1 cellular context compared by ENCODE assay signal in the genomic region with DNA sequence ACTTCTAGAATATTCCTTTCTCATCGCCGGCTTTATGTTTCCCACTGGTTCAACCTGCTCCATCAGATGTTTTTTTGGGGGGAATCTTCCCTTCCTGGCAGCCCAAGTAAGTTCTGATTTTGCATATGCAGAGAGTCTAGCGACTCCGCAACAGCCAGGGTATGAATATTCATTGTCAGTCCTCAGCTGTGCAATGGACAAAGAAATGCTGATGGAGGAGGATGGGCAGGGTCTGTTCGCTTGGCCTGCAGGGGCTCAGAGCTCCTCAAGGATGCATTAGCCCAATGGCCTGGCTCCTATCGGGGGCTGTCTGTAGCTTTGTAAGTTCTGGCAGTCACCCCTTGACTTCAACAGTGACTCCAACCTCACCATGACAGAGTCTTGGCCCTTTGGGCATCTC.
TF ChIP-seq lines count a peak whose summit lies in the region.

No MANE protein-coding gene starts in this region.

TF ChIP-seq in GM23338, 12 proteins besides CTCF, POLR2A, EP300 and RAD21 (continued from another document):
- TF ChIP-seq, protein P1, sequence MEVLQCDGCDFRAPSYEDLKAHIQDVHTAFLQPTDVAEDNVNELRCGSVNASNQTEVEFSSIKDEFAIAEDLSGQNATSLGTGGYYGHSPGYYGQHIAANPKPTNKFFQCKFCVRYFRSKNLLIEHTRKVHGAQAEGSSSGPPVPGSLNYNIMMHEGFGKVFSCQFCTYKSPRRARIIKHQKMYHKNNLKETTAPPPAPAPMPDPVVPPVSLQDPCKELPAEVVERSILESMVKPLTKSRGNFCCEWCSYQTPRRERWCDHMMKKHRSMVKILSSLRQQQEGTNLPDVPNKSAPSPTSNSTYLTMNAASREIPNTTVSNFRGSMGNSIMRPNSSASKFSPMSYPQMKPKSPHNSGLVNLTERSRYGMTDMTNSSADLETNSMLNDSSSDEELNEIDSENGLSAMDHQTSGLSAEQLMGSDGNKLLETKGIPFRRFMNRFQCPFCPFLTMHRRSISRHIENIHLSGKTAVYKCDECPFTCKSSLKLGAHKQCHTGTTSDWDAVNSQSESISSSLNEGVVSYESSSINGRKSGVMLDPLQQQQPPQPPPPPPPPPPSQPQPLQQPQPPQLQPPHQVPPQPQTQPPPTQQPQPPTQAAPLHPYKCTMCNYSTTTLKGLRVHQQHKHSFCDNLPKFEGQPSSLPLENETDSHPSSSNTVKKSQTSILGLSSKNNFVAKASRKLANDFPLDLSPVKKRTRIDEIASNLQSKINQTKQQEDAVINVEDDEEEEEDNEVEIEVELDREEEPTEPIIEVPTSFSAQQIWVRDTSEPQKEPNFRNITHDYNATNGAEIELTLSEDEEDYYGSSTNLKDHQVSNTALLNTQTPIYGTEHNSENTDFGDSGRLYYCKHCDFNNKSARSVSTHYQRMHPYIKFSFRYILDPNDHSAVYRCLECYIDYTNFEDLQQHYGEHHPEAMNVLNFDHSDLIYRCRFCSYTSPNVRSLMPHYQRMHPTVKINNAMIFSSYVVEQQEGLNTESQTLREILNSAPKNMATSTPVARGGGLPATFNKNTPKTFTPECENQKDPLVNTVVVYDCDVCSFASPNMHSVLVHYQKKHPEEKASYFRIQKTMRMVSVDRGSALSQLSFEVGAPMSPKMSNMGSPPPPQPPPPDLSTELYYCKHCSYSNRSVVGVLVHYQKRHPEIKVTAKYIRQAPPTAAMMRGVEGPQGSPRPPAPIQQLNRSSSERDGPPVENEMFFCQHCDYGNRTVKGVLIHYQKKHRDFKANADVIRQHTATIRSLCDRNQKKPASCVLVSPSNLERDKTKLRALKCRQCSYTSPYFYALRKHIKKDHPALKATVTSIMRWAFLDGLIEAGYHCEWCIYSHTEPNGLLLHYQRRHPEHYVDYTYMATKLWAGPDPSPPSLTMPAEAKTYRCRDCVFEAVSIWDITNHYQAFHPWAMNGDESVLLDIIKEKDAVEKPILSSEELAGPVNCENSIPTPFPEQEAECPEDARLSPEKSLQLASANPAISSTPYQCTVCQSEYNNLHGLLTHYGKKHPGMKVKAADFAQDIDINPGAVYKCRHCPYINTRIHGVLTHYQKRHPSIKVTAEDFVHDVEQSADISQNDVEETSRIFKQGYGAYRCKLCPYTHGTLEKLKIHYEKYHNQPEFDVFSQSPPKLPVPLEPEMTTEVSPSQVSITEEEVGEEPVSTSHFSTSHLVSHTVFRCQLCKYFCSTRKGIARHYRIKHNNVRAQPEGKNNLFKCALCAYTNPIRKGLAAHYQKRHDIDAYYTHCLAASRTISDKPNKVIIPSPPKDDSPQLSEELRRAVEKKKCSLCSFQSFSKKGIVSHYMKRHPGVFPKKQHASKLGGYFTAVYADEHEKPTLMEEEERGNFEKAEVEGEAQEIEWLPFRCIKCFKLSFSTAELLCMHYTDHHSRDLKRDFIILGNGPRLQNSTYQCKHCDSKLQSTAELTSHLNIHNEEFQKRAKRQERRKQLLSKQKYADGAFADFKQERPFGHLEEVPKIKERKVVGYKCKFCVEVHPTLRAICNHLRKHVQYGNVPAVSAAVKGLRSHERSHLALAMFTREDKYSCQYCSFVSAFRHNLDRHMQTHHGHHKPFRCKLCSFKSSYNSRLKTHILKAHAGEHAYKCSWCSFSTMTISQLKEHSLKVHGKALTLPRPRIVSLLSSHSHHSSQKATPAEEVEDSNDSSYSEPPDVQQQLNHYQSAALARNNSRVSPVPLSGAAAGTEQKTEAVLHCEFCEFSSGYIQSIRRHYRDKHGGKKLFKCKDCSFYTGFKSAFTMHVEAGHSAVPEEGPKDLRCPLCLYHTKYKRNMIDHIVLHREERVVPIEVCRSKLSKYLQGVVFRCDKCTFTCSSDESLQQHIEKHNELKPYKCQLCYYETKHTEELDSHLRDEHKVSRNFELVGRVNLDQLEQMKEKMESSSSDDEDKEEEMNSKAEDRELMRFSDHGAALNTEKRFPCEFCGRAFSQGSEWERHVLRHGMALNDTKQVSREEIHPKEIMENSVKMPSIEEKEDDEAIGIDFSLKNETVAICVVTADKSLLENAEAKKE (CRISPR knock-in tag; IDR thresholded peaks at IDR 0.05): no peak
- TF ChIP-seq JUNB (IDR thresholded peaks at IDR 0.05; ENCODE audit: unreplicated experiment) (no peak), CREB1 (CRISPR knock-in tag; IDR thresholded peaks at IDR 0.05; ENCODE audit: low read depth) (no peak), ZNF114 (CRISPR knock-in tag; IDR thresholded peaks at IDR 0.05) (no peak), NANOG (IDR thresholded peaks at IDR 0.05; ENCODE audit: borderline replicate concordance) (no peak), STAT1 (IDR thresholded peaks at IDR 0.05; ENCODE audit: unreplicated experiment) (no peak), EZH2phosphoT487 (IDR thresholded peaks at IDR 0.05; ENCODE audit: unreplicated experiment) (no peak)
- TF ChIP-seq, protein P2, sequence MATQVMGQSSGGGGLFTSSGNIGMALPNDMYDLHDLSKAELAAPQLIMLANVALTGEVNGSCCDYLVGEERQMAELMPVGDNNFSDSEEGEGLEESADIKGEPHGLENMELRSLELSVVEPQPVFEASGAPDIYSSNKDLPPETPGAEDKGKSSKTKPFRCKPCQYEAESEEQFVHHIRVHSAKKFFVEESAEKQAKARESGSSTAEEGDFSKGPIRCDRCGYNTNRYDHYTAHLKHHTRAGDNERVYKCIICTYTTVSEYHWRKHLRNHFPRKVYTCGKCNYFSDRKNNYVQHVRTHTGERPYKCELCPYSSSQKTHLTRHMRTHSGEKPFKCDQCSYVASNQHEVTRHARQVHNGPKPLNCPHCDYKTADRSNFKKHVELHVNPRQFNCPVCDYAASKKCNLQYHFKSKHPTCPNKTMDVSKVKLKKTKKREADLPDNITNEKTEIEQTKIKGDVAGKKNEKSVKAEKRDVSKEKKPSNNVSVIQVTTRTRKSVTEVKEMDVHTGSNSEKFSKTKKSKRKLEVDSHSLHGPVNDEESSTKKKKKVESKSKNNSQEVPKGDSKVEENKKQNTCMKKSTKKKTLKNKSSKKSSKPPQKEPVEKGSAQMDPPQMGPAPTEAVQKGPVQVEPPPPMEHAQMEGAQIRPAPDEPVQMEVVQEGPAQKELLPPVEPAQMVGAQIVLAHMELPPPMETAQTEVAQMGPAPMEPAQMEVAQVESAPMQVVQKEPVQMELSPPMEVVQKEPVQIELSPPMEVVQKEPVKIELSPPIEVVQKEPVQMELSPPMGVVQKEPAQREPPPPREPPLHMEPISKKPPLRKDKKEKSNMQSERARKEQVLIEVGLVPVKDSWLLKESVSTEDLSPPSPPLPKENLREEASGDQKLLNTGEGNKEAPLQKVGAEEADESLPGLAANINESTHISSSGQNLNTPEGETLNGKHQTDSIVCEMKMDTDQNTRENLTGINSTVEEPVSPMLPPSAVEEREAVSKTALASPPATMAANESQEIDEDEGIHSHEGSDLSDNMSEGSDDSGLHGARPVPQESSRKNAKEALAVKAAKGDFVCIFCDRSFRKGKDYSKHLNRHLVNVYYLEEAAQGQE (IDR thresholded peaks at IDR 0.05; ENCODE audit: unreplicated experiment): no peak
